1 cellular context compared by ENCODE assay signal in the genomic region with DNA sequence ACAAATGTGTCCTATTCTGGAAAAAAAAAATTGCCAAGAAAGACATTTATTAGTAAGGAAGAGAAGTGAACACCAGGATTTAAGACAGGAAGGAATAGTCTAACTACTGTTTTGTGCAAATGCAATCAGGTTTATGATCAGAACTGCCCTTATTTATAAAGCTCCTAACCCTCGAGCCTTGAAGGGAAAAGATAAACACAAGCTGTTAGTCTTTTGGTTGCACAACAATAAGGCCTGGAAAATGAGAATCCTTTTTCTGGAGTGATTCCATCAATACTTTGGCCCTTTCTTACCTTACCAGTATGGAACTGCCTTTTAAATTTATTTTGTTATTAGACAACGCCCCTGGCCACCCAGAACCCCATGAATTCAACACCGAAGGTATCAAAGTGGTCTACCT.
TF ChIP-seq lines count a peak whose summit lies in the region.

No MANE protein-coding gene starts in this region.

TF ChIP-seq in K562, 482 proteins besides CTCF, POLR2A, EP300 and RAD21 (continued from another document):
- TF ChIP-seq, protein P1, sequence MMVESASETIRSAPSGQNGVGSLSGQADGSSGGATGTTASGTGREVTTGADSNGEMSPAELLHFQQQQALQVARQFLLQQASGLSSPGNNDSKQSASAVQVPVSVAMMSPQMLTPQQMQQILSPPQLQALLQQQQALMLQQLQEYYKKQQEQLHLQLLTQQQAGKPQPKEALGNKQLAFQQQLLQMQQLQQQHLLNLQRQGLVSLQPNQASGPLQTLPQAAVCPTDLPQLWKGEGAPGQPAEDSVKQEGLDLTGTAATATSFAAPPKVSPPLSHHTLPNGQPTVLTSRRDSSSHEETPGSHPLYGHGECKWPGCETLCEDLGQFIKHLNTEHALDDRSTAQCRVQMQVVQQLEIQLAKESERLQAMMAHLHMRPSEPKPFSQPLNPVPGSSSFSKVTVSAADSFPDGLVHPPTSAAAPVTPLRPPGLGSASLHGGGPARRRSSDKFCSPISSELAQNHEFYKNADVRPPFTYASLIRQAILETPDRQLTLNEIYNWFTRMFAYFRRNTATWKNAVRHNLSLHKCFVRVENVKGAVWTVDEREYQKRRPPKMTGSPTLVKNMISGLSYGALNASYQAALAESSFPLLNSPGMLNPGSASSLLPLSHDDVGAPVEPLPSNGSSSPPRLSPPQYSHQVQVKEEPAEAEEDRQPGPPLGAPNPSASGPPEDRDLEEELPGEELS (CRISPR knock-in tag; IDR thresholded peaks at IDR 0.05; ENCODE audit: borderline replicate concordance): no peak
